ENCODE assay signal across 8 cellular contexts in genomic region chr7:43729214-43729923, GRCh38. TPM values are rescaled to one million over a fixed set of nuclear protein-coding genes. Genes with fewer than 3 reads are reported as not detected.
DNase-seq lines count a peak whose midpoint lies in the region; ATAC-seq and TF ChIP-seq lines count a peak whose summit lies in the region.

TSS of gene COA1 (minus strand) at chr7:43729523. CDS start at chr7:43648614, 80,909 bp downstream.

- H3K36me3 Mint-ChIP-seq in IgD-negative memory B cell: peaks cover 3% of the 10 kb centered on the region

- DNase-seq in DMS153 treated with DMSO at 0.1 percent for 48 hours (lab: John Stamatoyannopoulos, UW; ENCODE audit: unreplicated experiment) (peak; percentile 91), OCI-M1 (lab: John Stamatoyannopoulos, UW) (peak; percentile 93), activated T-cell treated with anti-CD3 and anti-CD28 coated beads for 4 hours (peak; percentile 72), epithelial cell of prostate (ENCODE audit: low read depth, low spot score) (peak; percentile 72), mucosa of descending colon (peak; percentile 88 to 91 (median 89))
- DNase-seq in stimulated activated CD8-positive, alpha-beta memory T cell treated with anti-CD3 and anti-CD28 coated beads, Interleukin-4, amount 100 ng/mL, for 1 hour (ENCODE audit: low read depth in 2 of 2, low spot score in 1 of 2): peak; percentile 47 to 66

- peak within 1 kb of the TSS; percentile 64 for H3K4me3 ChIP-seq in mucosa of descending colon

- no peaks in the 10 kb centered on the region for H3K4me1 ChIP-seq in mucosa of descending colon (ENCODE audit: low read depth)

- H3K27ac Mint-ChIP-seq in IgD-negative memory B cell: peak within 1 kb of the TSS; percentile 81 to 92 (median 90)

- H3K4me1 Mint-ChIP-seq in IgD-negative memory B cell: peaks cover 22 to 34% (median 27%) of the 10 kb centered on the region in 3 donors

- peak within 1 kb of the TSS; percentile 91 to 99 (median 98) for H3K4me3 Mint-ChIP-seq in IgD-negative memory B cell

- H3K27ac ChIP-seq in epithelial cell of prostate: peak within 1 kb of the TSS; percentile 85

- no peaks in the 10 kb centered on the region for H3K36me3 ChIP-seq in mucosa of descending colon (ENCODE audit: low read depth)

- intact Hi-C loops in mucosa of descending colon (cut with DNase I, micrococcal nuclease): loop anchor here (10.0 kb wide), 1 partner anchor 105 kb away; no protein-coding TSS in a partner anchor

- H3K9me3 Mint-ChIP-seq in IgD-negative memory B cell: no peaks in the 10 kb centered on the region

- no peaks in the 10 kb centered on the region for H3K27me3 Mint-ChIP-seq in IgD-negative memory B cell

- no peaks in the 10 kb centered on the region for H3K9me3 ChIP-seq in mucosa of descending colon

- ATAC-seq in GM21529 (IDR thresholded peaks at IDR 0.05; ENCODE audit: unreplicated experiment) (peak; percentile 85), mucosa of descending colon (peak; percentile 100)

- TF ChIP-seq CTCF in mucosa of descending colon (IDR thresholded peaks at IDR 0.05): no peak

RNA-seq across cellular contexts. Expression of gene COA1, which starts in this region (rescaled TPM):
- 48.5 TPM for polyA plus RNA-seq in IgD-negative memory B cell
- total RNA-seq in mucosa of descending colon: 10 to 100 TPM; 35.1 to 42.1 (median 38.8) TPM

Comparison
In these comparisons a context has a peak if more than half of its experiments do, and no peak if none do; other contexts are left out.
1. Peak in every context shown above with its lines: DNase-seq, ATAC-seq, H3K4me3 ChIP-seq and H3K27ac ChIP-seq.